Comparison of ENCODE assay signal across 8 cellular contexts in genomic region chr16:66977341-66978113, GRCh38. TPM values are rescaled to one million over a fixed set of nuclear protein-coding genes. Genes with fewer than 3 reads are reported as not detected.
A peak's percentile ranks its signal among the peaks of the same experiment; 100 is the strongest.
DNase-seq lines count a peak whose midpoint lies in the region; ATAC-seq and TF ChIP-seq lines count a peak whose summit lies in the region.

No MANE protein-coding gene starts in this region.

- H3K27ac ChIP-seq in lower lobe of right lung: no peak overlapping the region

- H3K4me3 ChIP-seq in lower lobe of right lung: no peak overlapping the region

- TF ChIP-seq CTCF in lower lobe of right lung (IDR thresholded peaks at IDR 0.05): peak; percentile 98

- H3K36me3 ChIP-seq in lower lobe of right lung: no peaks in the 10 kb centered on the region

- intact Hi-C loops in lower lobe of right lung (cut with DNase I): loop anchor here (10.0 kb wide), 1 partner anchor 177 kb away; the partner anchor contains the start of genes B3GNT9, FBXL8 and TRADD

- peak; percentile 88 for ATAC-seq in HG03354 (IDR thresholded peaks at IDR 0.05; ENCODE audit: poor library complexity, severe bottlenecking, unreplicated experiment)
- ATAC-seq in lower lobe of right lung: peak; percentile 94 to 95

- H3K27me3 ChIP-seq in lower lobe of right lung (ENCODE audit: low read depth): no peaks in the 10 kb centered on the region

- no peaks in the 10 kb centered on the region for H3K9me3 ChIP-seq in lower lobe of right lung

- DNase-seq in NCI-H1417 (lab: John Stamatoyannopoulos, UW): peak; percentile 60 to 81 (median 61)
- no peak for DNase-seq in NCI-H1417 treated with DMSO at 0.1 percent for 48 hours (lab: John Stamatoyannopoulos, UW)
- DNase-seq in NCI-H774 (lab: John Stamatoyannopoulos, UW): peak; percentile 27
- peak; percentile 88 for DNase-seq in activated CD4-positive, alpha-beta T cell treated with anti-CD3 and anti-CD28 coated beads, Interleukin-2, amount 50 U/mL, for 24 hours (ENCODE audit: low read depth in 1 of 2, low spot score in 1 of 2)
- DNase-seq in dermis blood vessel endothelial cell: peak; percentile 89
- DNase-seq in lower lobe of right lung: peak; percentile 92
- peak; percentile 82 to 92 (median 91) for DNase-seq in stimulated activated CD4-positive, alpha-beta T cell treated with anti-CD3 and anti-CD28 coated beads, TNF-alpha, amount 100 ng/mL, for 48 hours (ENCODE audit: low read depth in 3 of 3)

- H3K4me1 ChIP-seq in lower lobe of right lung: peaks cover 12% of the 10 kb centered on the region

RNA-seq across cellular contexts. Expression of gene CES4A, which starts 10.9 kb away (rescaled TPM):
- total RNA-seq in dermis blood vessel endothelial cell (1.4 and 1.7 TPM in 2 replicates), lower lobe of right lung (14.8 TPM)

RNA-seq across cellular contexts. Expression of gene CES3, which starts 16.5 kb away (rescaled TPM):
- total RNA-seq in dermis blood vessel endothelial cell (not detected in 2 replicates), lower lobe of right lung (2.5 TPM)

RNA-seq across cellular contexts. Expression of gene CES2, which starts 42.2 kb away (rescaled TPM):
- total RNA-seq in dermis blood vessel endothelial cell: 14.1 and 21.2 TPM in 2 replicates
- total RNA-seq in lower lobe of right lung: 35.1 TPM

RNA-seq across cellular contexts. Expression of gene CIAO2B, which starts 43.3 kb away (rescaled TPM):
- total RNA-seq in dermis blood vessel endothelial cell (117 and 188 TPM in 2 replicates), lower lobe of right lung (76.8 TPM)

RNA-seq across cellular contexts. Expression of gene CBFB, which starts 51.4 kb away (rescaled TPM):
- total RNA-seq in dermis blood vessel endothelial cell (96.5 and 124 TPM in 2 replicates), lower lobe of right lung (46.9 TPM)
